1 cellular context compared by ENCODE assay signal in genomic region chr5:109399092-109399759, GRCh38.
TF ChIP-seq lines count a peak whose summit lies in the region.

No MANE protein-coding gene starts in this region.

TF ChIP-seq in SK-N-SH treated with all-trans-retinoic acid at 6 μM for 48 hours, 23 proteins besides CTCF, POLR2A, EP300 and RAD21 (continued from another document):
- no peak for TF ChIP-seq CREB5 (CRISPR knock-in tag; IDR thresholded peaks at IDR 0.05; ENCODE audit: low read depth)
- no peak for TF ChIP-seq ZFP3 (CRISPR knock-in tag; IDR thresholded peaks at IDR 0.05)
- no peak for TF ChIP-seq GLIS3 (CRISPR knock-in tag; IDR thresholded peaks at IDR 0.05)
- no peak for TF ChIP-seq ZFP30 (CRISPR knock-in tag; IDR thresholded peaks at IDR 0.05)
- no peak for TF ChIP-seq CSDC2 (CRISPR knock-in tag; IDR thresholded peaks at IDR 0.05)
- no peak for TF ChIP-seq ZNF565 (CRISPR knock-in tag; conservative IDR thresholded peaks at IDR 0.05; ENCODE audit: low read depth)
- no peak for TF ChIP-seq TCF4 (CRISPR knock-in tag; IDR thresholded peaks at IDR 0.05; ENCODE audit: borderline replicate concordance)
- TF ChIP-seq, protein P1, sequence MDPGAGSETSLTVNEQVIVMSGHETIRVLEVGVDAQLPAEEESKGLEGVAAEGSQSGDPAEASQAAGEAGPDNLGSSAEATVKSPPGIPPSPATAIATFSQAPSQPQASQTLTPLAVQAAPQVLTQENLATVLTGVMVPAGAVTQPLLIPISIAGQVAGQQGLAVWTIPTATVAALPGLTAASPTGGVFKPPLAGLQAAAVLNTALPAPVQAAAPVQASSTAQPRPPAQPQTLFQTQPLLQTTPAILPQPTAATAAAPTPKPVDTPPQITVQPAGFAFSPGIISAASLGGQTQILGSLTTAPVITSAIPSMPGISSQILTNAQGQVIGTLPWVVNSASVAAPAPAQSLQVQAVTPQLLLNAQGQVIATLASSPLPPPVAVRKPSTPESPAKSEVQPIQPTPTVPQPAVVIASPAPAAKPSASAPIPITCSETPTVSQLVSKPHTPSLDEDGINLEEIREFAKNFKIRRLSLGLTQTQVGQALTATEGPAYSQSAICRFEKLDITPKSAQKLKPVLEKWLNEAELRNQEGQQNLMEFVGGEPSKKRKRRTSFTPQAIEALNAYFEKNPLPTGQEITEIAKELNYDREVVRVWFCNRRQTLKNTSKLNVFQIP (CRISPR knock-in tag; IDR thresholded peaks at IDR 0.05; ENCODE audit: borderline replicate concordance, low read depth): no peak
- TF ChIP-seq SNAI2 (CRISPR knock-in tag; IDR thresholded peaks at IDR 0.05): no peak
- TF ChIP-seq PATZ1 (CRISPR knock-in tag; IDR thresholded peaks at IDR 0.05; ENCODE audit: borderline replicate concordance): no peak
